10 cellular contexts compared by ENCODE assay signal in the genomic region with DNA sequence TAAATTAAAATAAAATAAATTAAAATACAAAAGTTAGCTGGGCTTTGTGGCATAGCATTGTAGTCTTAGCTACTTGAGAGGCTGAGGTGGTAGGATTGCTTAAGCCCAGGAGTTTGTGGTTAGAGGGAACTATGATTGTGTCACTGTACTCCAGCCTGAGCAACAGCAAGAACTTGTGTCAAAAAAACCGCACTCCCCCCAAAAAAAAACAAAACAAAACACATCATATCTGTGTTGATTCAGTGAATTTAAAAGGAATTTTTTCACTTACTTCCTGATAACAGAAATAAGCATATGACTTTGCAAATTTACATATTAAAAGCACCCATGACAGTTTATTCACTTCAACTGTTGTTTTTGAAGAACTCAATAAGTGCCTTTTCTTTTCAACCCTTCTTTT.
DNase-seq lines count a peak whose midpoint lies in the region; ATAC-seq and TF ChIP-seq lines count a peak whose summit lies in the region.
"Had no signal": no experiment of that assay in that cellular context is flagged by ENCODE, and none has a peak within 500 bp of the region (broad histone marks: within the 10 kb centered on the region; RNA-seq: fewer than 3 reads in every experiment).

No MANE protein-coding gene starts in this region.

- no peak for TF ChIP-seq CTCF in fibroblast of mammary gland (conservative IDR thresholded peaks at IDR 0.05; ENCODE audit: control insufficient read depth, insufficient read depth, low read depth, low read length)

- peak; percentile 50 to 52 for DNase-seq in activated T-cell treated with anti-CD3 and anti-CD28 coated beads, Interleukin-2, amount 50 U/mL, for 72 hours
- no peak for DNase-seq in activated T-cell treated with anti-CD3 and anti-CD28 coated beads, Interleukin-2, amount 50 U/mL, for 48 hours
- DNase-seq in SKM-1 (lab: John Stamatoyannopoulos, UW; ENCODE audit: unreplicated experiment) (peak; percentile 88), fibroblast of mammary gland (ENCODE audit: low read depth) (peak; percentile 92), stromal cell of bone marrow (ENCODE audit: low read depth) (peak; percentile 65), AG08396 (ENCODE audit: low spot score) (no peak), 8988T (no peak)
- DNase-seq: C1 segment of cervical spinal cord, NCI-H1436 had no signal

- no peak overlapping the region for H3K4me3 ChIP-seq in fibroblast of mammary gland (ENCODE audit: control insufficient read depth, low read depth, low read length)

- H3K4me3 Mint-ChIP-seq in activated T-cell treated with anti-CD3 and anti-CD28 coated beads, Interleukin-2, amount 50 U/mL, for 72 hours, result peak overlapping the region; percentile 69 to 73

- peaks cover 0 to 10% of the 10 kb centered on the region in 2 donors for H3K36me3 Mint-ChIP-seq in activated T-cell treated with anti-CD3 and anti-CD28 coated beads, Interleukin-2, amount 50 U/mL, for 72 hours (ENCODE audit: insufficient read depth in 2 of 2)

- peaks cover 0 to 2% of the 10 kb centered on the region in 2 donors for H3K9me3 Mint-ChIP-seq in activated T-cell treated with anti-CD3 and anti-CD28 coated beads, Interleukin-2, amount 50 U/mL, for 72 hours

- ATAC-seq in activated T-cell treated with anti-CD3 and anti-CD28 coated beads, Interleukin-2, amount 50 U/mL, for 72 hours (replicated peaks in 1 of 2), result peak; percentile 23 to 39
- no peak for ATAC-seq in HG02973 (IDR thresholded peaks at IDR 0.05; ENCODE audit: unreplicated experiment)

- peak overlapping the region; percentile 100 for H3K27ac Mint-ChIP-seq in activated T-cell treated with anti-CD3 and anti-CD28 coated beads, Interleukin-2, amount 50 U/mL, for 72 hours

- peaks cover 92% of the 10 kb centered on the region for H3K4me1 Mint-ChIP-seq in activated T-cell treated with anti-CD3 and anti-CD28 coated beads, Interleukin-2, amount 50 U/mL, for 72 hours (ENCODE audit: low read depth)

- no peaks in the 10 kb centered on the region for H3K27me3 Mint-ChIP-seq in activated T-cell treated with anti-CD3 and anti-CD28 coated beads, Interleukin-2, amount 50 U/mL, for 72 hours (ENCODE audit: low read depth)

Comparison
In these comparisons a context has a peak if more than half of its experiments do, and no peak if none do; other contexts are left out.
1. DNase-seq: peak in activated T-cell treated with anti-CD3 and anti-CD28 coated beads, Interleukin-2, amount 50 U/mL, for 72 hours (2 of 2), SKM-1 (single experiment), fibroblast of mammary gland (single experiment) and stromal cell of bone marrow (single experiment); none in activated T-cell treated with anti-CD3 and anti-CD28 coated beads, Interleukin-2, amount 50 U/mL, for 48 hours (0 of 2), AG08396 (single experiment) and 8988T (single experiment).